Comparison of ENCODE assay signal across 8 cellular contexts in genomic region chr20:31603822-31604566, GRCh38. TPM values are rescaled to one million over a fixed set of nuclear protein-coding genes. Genes with fewer than 3 reads are reported as not detected.
A peak's percentile ranks its signal among the peaks of the same experiment; 100 is the strongest.
DNase-seq lines count a peak whose midpoint lies in the region; ATAC-seq and TF ChIP-seq lines count a peak whose summit lies in the region.

No MANE protein-coding gene starts in this region.

- H3K27ac ChIP-seq in neuronal stem cell (replicated peaks; ENCODE audit: low read length) (peak overlapping the region; percentile 84), stomach (peak overlapping the region; percentile 86 to 96 (median 94))

- peak overlapping the region; percentile 23 for H2AK5ac ChIP-seq in neuronal stem cell (ENCODE audit: low read depth, low read length)

- H2BK15ac ChIP-seq in neuronal stem cell (ENCODE audit: low read length): peak overlapping the region; percentile 40

- H2BK120ac ChIP-seq in neuronal stem cell (ENCODE audit: low read depth, low read length): no peak overlapping the region

- H3K4me1 Mint-ChIP-seq in Caco-2 (ENCODE audit: low read depth, unreplicated experiment): peaks cover 47% of the 10 kb centered on the region
- H3K4me1 Mint-ChIP-seq in activated naive CD4-positive, alpha-beta T cell treated with anti-CD3 and anti-CD28 coated beads, Interleukin-2, amount 10 ng/mL, durations not matched to agents 7 days and 5 days: peaks cover 33% of the 10 kb centered on the region

- peak overlapping the region; percentile 98 for H3K27ac Mint-ChIP-seq in Caco-2 (ENCODE audit: unreplicated experiment)
- H3K27ac Mint-ChIP-seq in activated naive CD4-positive, alpha-beta T cell treated with anti-CD3 and anti-CD28 coated beads, Interleukin-2, amount 10 ng/mL, durations not matched to agents 7 days and 5 days: peak overlapping the region; percentile 33

- no peaks in the 10 kb centered on the region for H3K9me3 ChIP-seq in Caco-2
- H3K9me3 ChIP-seq in neuronal stem cell (replicated peaks in 1 of 2; ENCODE audit: control insufficient read depth in 2 of 2, insufficient read depth in 1 of 2, low read depth in 1 of 2, low read length in 2 of 2): no peaks in the 10 kb centered on the region
- H3K9me3 ChIP-seq in stomach: no peaks in the 10 kb centered on the region

- WGBS in neuronal stem cell (ENCODE audit: extremely low coverage in 2 of 2, insufficient read length in 2 of 2, insufficient replicate concordance in 1 of 2), 2 donors: no CpG with 5 or more reads among the region's 43 CpGs
- WGBS in stomach, 5 donors: 8 to 10% (median 8%) methylated on average over 43 of the region's 43 CpGs

- no peaks in the 10 kb centered on the region for H3K79me1 ChIP-seq in neuronal stem cell (ENCODE audit: low read depth, low read length)

- DNase-seq in Caco-2 (peak; percentile 100), NCI-H1092 treated with DMSO at 0.1 percent for 48 hours (lab: John Stamatoyannopoulos, UW) (peak; percentile 98), SK-N-DZ (ENCODE audit: low spot score) (peak; percentile 99), germinal center (ENCODE audit: low spot score) (peak; percentile 82), neuronal stem cell (ENCODE audit: low spot score) (peak; percentile 98), stomach (peak; percentile 96)
- DNase-seq in activated naive CD4-positive, alpha-beta T cell treated with anti-CD3 and anti-CD28 coated beads, Interleukin-2, amount 10 ng/mL, durations not matched to agents 7 days and 5 days: peak; percentile 86

- H4K8ac ChIP-seq in neuronal stem cell (ENCODE audit: low read depth, low read length): no peak overlapping the region

- H3K9me3 Mint-ChIP-seq in Caco-2 (ENCODE audit: unreplicated experiment): no peaks in the 10 kb centered on the region
- H3K9me3 Mint-ChIP-seq in activated naive CD4-positive, alpha-beta T cell treated with anti-CD3 and anti-CD28 coated beads, Interleukin-2, amount 10 ng/mL, durations not matched to agents 7 days and 5 days: no peaks in the 10 kb centered on the region

- no peak overlapping the region for H2BK5ac ChIP-seq in neuronal stem cell (ENCODE audit: low read length)

- H3K4me2 ChIP-seq in neuronal stem cell (ENCODE audit: insufficient read depth, low read length, poor library complexity, severe bottlenecking): peak overlapping the region; percentile 90

- CTCF ChIA-PET in Caco-2 (lab: Charles Lee): interaction anchor here (0.6 to 13.0 kb wide), 8 partner anchors 9 to 120 kb away, joined by 3 to 1708 read pairs (median 4); no protein-coding TSS in a partner anchor
- CTCF ChIA-PET in activated naive CD4-positive, alpha-beta T cell treated with anti-CD3 and anti-CD28 coated beads, Interleukin-2, amount 10 ng/mL, durations not matched to agents 7 days and 5 days (lab: Charles Lee): interaction anchor here (3.0 to 18.2 kb wide), 2 partner anchors 9 to 38 kb away, joined by 32 to 853 read pairs; no protein-coding TSS in a partner anchor

- peak; percentile 76 for TF ChIP-seq EP300 in stomach (IDR thresholded peaks at IDR 0.05)

- H3K18ac ChIP-seq in neuronal stem cell (ENCODE audit: low read length): peak overlapping the region; percentile 78

- peaks cover 63% of the 10 kb centered on the region for H3K36me3 Mint-ChIP-seq in Caco-2 (ENCODE audit: insufficient read depth, unreplicated experiment)
- H3K36me3 Mint-ChIP-seq in activated naive CD4-positive, alpha-beta T cell treated with anti-CD3 and anti-CD28 coated beads, Interleukin-2, amount 10 ng/mL, durations not matched to agents 7 days and 5 days: peaks cover 1% of the 10 kb centered on the region

- no peak overlapping the region for H2BK12ac ChIP-seq in neuronal stem cell (ENCODE audit: low read length)

- H3K4me3 ChIP-seq in Caco-2 (ENCODE audit: low read depth, low read length) (peak overlapping the region; percentile 63), neuronal stem cell (ENCODE audit: low read length in 2 of 2) (peak overlapping the region; percentile 62 to 98), stomach (peak overlapping the region; percentile 57 to 85 (median 81))

- H3K27me3 Mint-ChIP-seq in Caco-2 (ENCODE audit: insufficient read depth, unreplicated experiment): no peaks in the 10 kb centered on the region
- H3K27me3 Mint-ChIP-seq in activated naive CD4-positive, alpha-beta T cell treated with anti-CD3 and anti-CD28 coated beads, Interleukin-2, amount 10 ng/mL, durations not matched to agents 7 days and 5 days: peaks cover 85% of the 10 kb centered on the region

- H2AFZ ChIP-seq in neuronal stem cell (ENCODE audit: low read length): peak overlapping the region; percentile 88

- TF ChIP-seq CTCF in Caco-2 (IDR thresholded peaks at IDR 0.05; ENCODE audit: insufficient read depth in 1 of 2, low read depth in 1 of 2, low read length in 1 of 2, severe bottlenecking in 1 of 2, unreplicated experiment in 1 of 2) (no peak), stomach (IDR thresholded peaks at IDR 0.05) (no peak)

- no peaks in the 10 kb centered on the region for H3K27me3 ChIP-seq in Caco-2 (replicated peaks; ENCODE audit: control insufficient read depth, insufficient read depth, low read length)
- H3K27me3 ChIP-seq in neuronal stem cell (ENCODE audit: control insufficient read depth in 3 of 3, insufficient read depth in 3 of 3, low read depth in 1 of 3, low read length in 3 of 3): peaks cover 0 to 36% (median 13%) of the 10 kb centered on the region in 3 experiments
- peaks cover 0 to 18% (median 5%) of the 10 kb centered on the region in 3 donors for H3K27me3 ChIP-seq in stomach

- no peak overlapping the region for H4K91ac ChIP-seq in neuronal stem cell (ENCODE audit: low read depth, low read length, poor library complexity)

- H3K4me3 Mint-ChIP-seq in Caco-2 (ENCODE audit: unreplicated experiment): peak overlapping the region; percentile 88
- peak overlapping the region; percentile 88 for H3K4me3 Mint-ChIP-seq in activated naive CD4-positive, alpha-beta T cell treated with anti-CD3 and anti-CD28 coated beads, Interleukin-2, amount 10 ng/mL, durations not matched to agents 7 days and 5 days

- no peak overlapping the region for H3K14ac ChIP-seq in neuronal stem cell (ENCODE audit: low read length)

- H3K36me3 ChIP-seq in Caco-2 (ENCODE audit: control insufficient read depth, insufficient read depth, low read length) (no peaks in the 10 kb centered on the region), neuronal stem cell (replicated peaks in 1 of 2; ENCODE audit: control insufficient read depth in 2 of 2, insufficient read depth in 2 of 2, low read length in 2 of 2) (peaks cover 0 to 1% of the 10 kb centered on the region in 2 donors), stomach (peaks cover 0 to 3% (median 0%) of the 10 kb centered on the region in 4 donors)

- H3K9ac ChIP-seq in neuronal stem cell (ENCODE audit: low read depth, low read length, poor library complexity): no peak overlapping the region

- no TSS peak for BruUV-seq in Caco-2 (replicated peaks; lab: Mats Ljungman, UMichigan)

- no peak overlapping the region for H3K4ac ChIP-seq in neuronal stem cell (ENCODE audit: low read length)

- peak in 2 of 4 donors; percentile 56 for TF ChIP-seq POLR2A in stomach (IDR thresholded peaks at IDR 0.05)

- POLR2A ChIA-PET in Caco-2 (lab: Charles Lee): interaction anchor here (0.6 to 4.3 kb wide), 19 partner anchors 9 to 881 kb away, joined by 3 to 306 read pairs (median 8); partner anchors contain the start of gene BCL2L1

- intact Hi-C loops in Caco-2 (cut with micrococcal nuclease; ENCODE audit: unreplicated experiment) (loop anchor here (1.0 kb wide), 2 partner anchors 8 to 9 kb away; no protein-coding TSS in a partner anchor), stomach (cut with DNase I; ENCODE audit: low total_unique reads) (no loop called here)

- H3K23ac ChIP-seq in neuronal stem cell (ENCODE audit: low read depth, low read length, poor library complexity): peak overlapping the region; percentile 94

- peak; percentile 46 for ATAC-seq in GM21786 (IDR thresholded peaks at IDR 0.05; ENCODE audit: unreplicated experiment)

- H3K4me1 ChIP-seq in Caco-2 (peaks cover 41% of the 10 kb centered on the region), neuronal stem cell (ENCODE audit: control insufficient read depth in 2 of 2, insufficient read depth in 1 of 2, low read depth in 1 of 2, low read length in 2 of 2) (peaks cover 23 to 40% of the 10 kb centered on the region in 2 donors), stomach (peaks cover 27 to 67% (median 65%) of the 10 kb centered on the region in 4 donors)

RNA-seq across cellular contexts. Expression of gene ID1, which starts 1.1 kb away (rescaled TPM):
- total RNA-seq in Caco-2 (2022) (157 and 163 TPM in 2 replicates), stomach (100 to 1,000 TPM; 315 to 475 (median 378) TPM)
- polyA plus RNA-seq in SK-N-DZ (2014; cell fraction: cytosol; rRNA removed): 97.4 and 104 TPM in 2 replicates
- 170 and 208 TPM in 2 replicates for polyA plus RNA-seq in SK-N-DZ (2014; cell fraction: nucleus; rRNA removed)
- polyA plus RNA-seq in neuronal stem cell (2013, experiment 1 of 2): 60.4 TPM
- polyA plus RNA-seq in neuronal stem cell (2013, experiment 2 of 2): 58.3 TPM
- polyA plus RNA-seq in stomach: 100 to 1,000 TPM; 168 to 585 (median 350) TPM

RNA-seq across cellular contexts. Expression of gene COX4I2, which starts 33.7 kb away (rescaled TPM):
- total RNA-seq in Caco-2 (2022): not detected in 2 replicates
- 6.6 and 10.3 TPM in 2 replicates for polyA plus RNA-seq in SK-N-DZ (2014; cell fraction: cytosol; rRNA removed)
- polyA plus RNA-seq in SK-N-DZ (2014; cell fraction: nucleus; rRNA removed): 1.2 and 1.3 TPM in 2 replicates
- polyA plus RNA-seq in neuronal stem cell (2013, experiment 1 of 2): 0.10 TPM
- polyA plus RNA-seq in neuronal stem cell (2013, experiment 2 of 2): not detected
- 1 to 10 TPM in 2 of 5 donors, not detected in 3; 1.8 to 4.2 TPM for total RNA-seq in stomach
- polyA plus RNA-seq in stomach: 1 to 10 TPM; 1.8 to 6.7 (median 4.8) TPM

Comparison
In these comparisons a context has a peak if more than half of its experiments do, and no peak if none do; other contexts are left out.
1. Peak in every context shown above with its lines: DNase-seq, ATAC-seq, H3K4me3 ChIP-seq and H3K27ac ChIP-seq.